Comparison of ENCODE assay signal across 8 cellular contexts in the genomic region with DNA sequence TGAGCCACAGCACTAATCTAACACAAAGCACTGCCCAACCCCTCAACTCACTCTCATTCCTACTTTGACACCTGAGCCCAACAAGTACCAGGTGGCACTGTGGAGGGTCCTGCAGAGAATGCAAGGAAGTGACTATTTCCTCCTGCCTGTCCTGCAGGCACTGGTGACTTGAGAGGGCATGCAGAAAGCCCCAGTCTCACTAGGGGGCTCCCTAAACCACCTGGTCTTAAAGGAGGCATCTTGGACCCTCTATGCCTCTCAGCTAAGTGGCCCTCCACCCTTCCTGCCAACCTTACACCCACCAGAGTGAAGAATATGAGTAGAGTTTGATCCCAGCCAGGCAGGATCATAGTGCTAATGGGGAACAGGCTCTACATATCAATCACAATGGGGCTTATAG. TPM values are rescaled to one million over a fixed set of nuclear protein-coding genes. Genes with fewer than 3 reads are reported as not detected.
A peak's percentile ranks its signal among the peaks of the same experiment; 100 is the strongest.
DNase-seq lines count a peak whose midpoint lies in the region; ATAC-seq and TF ChIP-seq lines count a peak whose summit lies in the region.
"Had no signal": no experiment of that assay in that cellular context is flagged by ENCODE, and none has a peak within 500 bp of the region (broad histone marks: within the 10 kb centered on the region; RNA-seq: fewer than 3 reads in every experiment).

No MANE protein-coding gene starts in this region.

- TF ChIP-seq CTCF in NB4 (IDR thresholded peaks at IDR 0.05; ENCODE audit: low read depth, low read length): peak; percentile 69
- no peak for TF ChIP-seq CTCF in coronary artery (IDR thresholded peaks at IDR 0.05)

- intact Hi-C loops in Right ventricle myocardium inferior (cut with DNase I): loop anchor here (2.0 kb wide), 1 partner anchor 66 kb away; no protein-coding TSS in a partner anchor
- intact Hi-C loops in aorta (cut with DNase I): no loop called here

- H3K4me3 ChIP-seq in NB4 (ENCODE audit: low read depth, low read length) (no peak overlapping the region), coronary artery (no peak overlapping the region), aorta (ENCODE audit: low read length in 2 of 2) (no peak overlapping the region)

- DNase-seq in ELF-1 (ENCODE audit: low read depth, low spot score) (peak; percentile 41), NB4 (ENCODE audit: low read depth) (peak; percentile 66), fibroblast of peridontal ligament (ENCODE audit: extremely low read depth) (peak; percentile 8), coronary artery (ENCODE audit: low spot score) (no peak), Right ventricle myocardium inferior (ENCODE audit: missing footprints) (no peak), aorta (no peak)

- H3K9me3 ChIP-seq in aorta (ENCODE audit: control insufficient read depth, low read length): no peaks in the 10 kb centered on the region

- H3K4me1 ChIP-seq in aorta (ENCODE audit: control insufficient read depth in 1 of 2, insufficient read depth in 2 of 2, low read length in 2 of 2): no peaks in the 10 kb centered on the region

- no peaks in the 10 kb centered on the region for H3K27me3 ChIP-seq in aorta (ENCODE audit: control insufficient read depth in 1 of 2, insufficient read depth in 2 of 2, low read length in 1 of 2)

- TF ChIP-seq POLR2A in NB4 (IDR thresholded peaks at IDR 0.05; ENCODE audit: extremely low read depth, insufficient read length): no peak

- H3K36me3 ChIP-seq in aorta (ENCODE audit: control insufficient read depth in 1 of 2, insufficient read depth in 2 of 2, low read length in 1 of 2): no peaks in the 10 kb centered on the region

- H3K27ac ChIP-seq in coronary artery (no peak overlapping the region), aorta (ENCODE audit: low read depth in 1 of 2, low read length in 2 of 2) (no peak overlapping the region)

- ATAC-seq in Right ventricle myocardium inferior (no peak), aorta (ENCODE audit: low FRiP score) (no peak)

RNA-seq across cellular contexts. Expression of a gene that starts 15.2 kb away (rescaled TPM):
- total RNA-seq in Right ventricle myocardium inferior (2.5 TPM), aorta (1 to 10 TPM in 1 of 2 donors, under 1 TPM in 1; 0.94 to 2.6 TPM)
- 1 to 10 TPM in 1 of 2 donors, under 1 TPM in 1; 0.63 to 3.1 TPM for polyA plus RNA-seq in aorta

RNA-seq across cellular contexts. Expression of a gene that starts 27.4 kb away (rescaled TPM):
- total RNA-seq in Right ventricle myocardium inferior (23.1 TPM), aorta (100 to 1,000 TPM in 1 of 2 donors, 10 to 100 TPM in 1; 45.2 to 102 TPM)
- polyA plus RNA-seq in aorta: 100 to 1,000 TPM in 1 of 2 donors, 10 to 100 TPM in 1; 34.7 to 199 TPM

RNA-seq across cellular contexts. Expression of a gene that starts 28.6 kb away (rescaled TPM):
- total RNA-seq in Right ventricle myocardium inferior (not detected), aorta (not detected)
- polyA plus RNA-seq in aorta: not detected
- polyA plus RNA-seq: IgD-negative memory B cell, urinary bladder had no signal

RNA-seq across cellular contexts. Expression of a gene that starts 38.1 kb away (rescaled TPM):
- 3.1 TPM for total RNA-seq in Right ventricle myocardium inferior
- total RNA-seq in aorta: 1 to 10 TPM; 5.5 to 8.8 TPM
- 10 to 100 TPM; 12.1 to 12.2 TPM for polyA plus RNA-seq in aorta

RNA-seq across cellular contexts. Expression of a gene that starts 41.5 kb away (rescaled TPM):
- total RNA-seq in Right ventricle myocardium inferior (not detected), aorta (1 to 10 TPM in 1 of 2 donors, under 1 TPM in 1; 0.26 to 1.1 TPM)
- polyA plus RNA-seq in aorta: 1 to 10 TPM in 1 of 2 donors, not detected in 1; 5.0 TPM
- total RNA-seq: urinary bladder had no signal
- polyA plus RNA-seq: IgD-negative memory B cell had no signal

Comparison
In these comparisons a context has a peak if more than half of its experiments do, and no peak if none do; other contexts are left out.
1. DNase-seq: peak in ELF-1 (single experiment), NB4 (single experiment) and fibroblast of peridontal ligament (single experiment); none in coronary artery (single experiment), Right ventricle myocardium inferior (single experiment) and aorta (0 of 2).